24 cellular contexts compared by ENCODE assay signal in the genomic region with DNA sequence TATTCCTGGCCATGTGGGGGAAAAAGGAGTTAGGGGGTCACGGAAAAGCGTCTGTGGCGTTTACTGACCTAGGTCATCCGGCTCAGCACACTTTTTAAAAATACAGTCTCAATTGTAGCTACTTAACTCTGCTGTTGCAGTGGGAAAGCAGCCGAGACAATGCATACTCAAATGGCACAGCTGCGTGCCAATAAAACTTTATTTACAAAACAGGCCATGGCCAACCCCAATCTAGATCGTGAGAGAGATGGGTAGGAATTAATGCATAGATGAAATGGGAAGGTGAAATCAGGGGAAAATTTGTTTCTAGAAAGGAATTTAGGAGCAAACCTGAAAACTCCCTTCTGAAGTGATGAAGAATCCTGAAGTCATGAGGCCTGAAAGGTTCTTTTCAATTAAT. TPM values are rescaled to one million over a fixed set of nuclear protein-coding genes. Genes with fewer than 3 reads are reported as not detected.
DNase-seq lines count a peak whose midpoint lies in the region; ATAC-seq, FAIRE-seq and TF ChIP-seq lines count a peak whose summit lies in the region.
"Had no signal": no experiment of that assay in that cellular context is flagged by ENCODE, and none has a peak within 500 bp of the region (broad histone marks: within the 10 kb centered on the region; RNA-seq: fewer than 3 reads in every experiment).

No MANE protein-coding gene starts in this region.

- no peak for TF ChIP-seq POLR2A in HepG2 (IDR thresholded peaks at IDR 0.05; ENCODE audit: insufficient read depth in 1 of 2, low read depth in 2 of 2, low read length in 2 of 2)
- no peak for TF ChIP-seq POLR2A in right lobe of liver (IDR thresholded peaks at IDR 0.05)

- DNase-seq in HepG2 (ENCODE audit: low spot score) = no peak
- no peak for DNase-seq in right lobe of liver
- DNase-seq in endodermal cell = no peak
- DNase-seq in progenitor cell of endocrine pancreas (ENCODE audit: low spot score, unreplicated experiment) = no peak
- DNase-seq in NCI-H2107 treated with DMSO at 0.1 percent for 48 hours (lab: John Stamatoyannopoulos, UW; ENCODE audit: unreplicated experiment) = no peak
- DNase-seq in SKM-1 (lab: John Stamatoyannopoulos, UW; ENCODE audit: unreplicated experiment) = no peak
- DNase-seq in left ventricle myocardium inferior = no peak
- no peak for DNase-seq in mucosa of gallbladder (ENCODE audit: low spot score)
- DNase-seq: Caco-2; CD4-positive, CD25-positive, alpha-beta regulatory T cell; CD8-positive, alpha-beta T cell; DMS153; DND-41; GOT3; HFFc6 had no signal

- H3K4me1 Mint-ChIP-seq in endodermal cell (peaks cover 2% of the 10 kb centered on the region), progenitor cell of endocrine pancreas (ENCODE audit: low read depth) (peaks cover 13% of the 10 kb centered on the region)

- no TSS peak for BruUV-seq in HepG2 (replicated peaks; lab: Mats Ljungman, UMichigan)

- H3K27ac Mint-ChIP-seq in endodermal cell = no peak overlapping the region
- peak overlapping the region; percentile 9 for H3K27ac Mint-ChIP-seq in progenitor cell of endocrine pancreas
- H3K27ac Mint-ChIP-seq: B cell; CD4-positive, CD25-positive, alpha-beta regulatory T cell; CD8-positive, alpha-beta T cell; HFFc6 had no signal

- H3K27me3 ChIP-seq in HepG2 (ENCODE audit: control insufficient read depth in 1 of 2, insufficient read depth in 2 of 2, low read length in 2 of 2) (no peaks in the 10 kb centered on the region), right lobe of liver (no peaks in the 10 kb centered on the region), endodermal cell (ENCODE audit: control insufficient read depth, insufficient read depth, low read length, poor library complexity, severe bottlenecking) (no peaks in the 10 kb centered on the region), left ventricle myocardium inferior (ENCODE audit: low read depth) (no peaks in the 10 kb centered on the region)
- H3K27me3 ChIP-seq: BLaER1 had no signal

- TF ChIP-seq EP300 in HepG2 (IDR thresholded peaks at IDR 0.05; ENCODE audit: low read depth in 2 of 2, low read length in 2 of 2) (no peak), HepG2 (CRISPR knock-in tag; IDR thresholded peaks at IDR 0.05; ENCODE audit: borderline replicate concordance) (no peak)

- H3K27ac ChIP-seq in HepG2 (ENCODE audit: extremely low read length, insufficient read depth, low read length) (no peak overlapping the region), right lobe of liver (no peak overlapping the region), endodermal cell (ENCODE audit: low read depth, low read length) (peak overlapping the region; percentile 4), left ventricle myocardium inferior (replicated peaks) (no peak overlapping the region)
- H3K27ac ChIP-seq: 22Rv1, BLaER1, C4-2B had no signal

- no peaks in the 10 kb centered on the region for H3K36me3 ChIP-seq in HepG2 (replicated peaks in 1 of 2; ENCODE audit: control insufficient read depth in 1 of 2, insufficient read depth in 2 of 2, low read length in 2 of 2)
- H3K36me3 ChIP-seq in right lobe of liver = no peaks in the 10 kb centered on the region
- H3K36me3 ChIP-seq in endodermal cell (ENCODE audit: control insufficient read depth, insufficient read depth, low read length) = no peaks in the 10 kb centered on the region
- peaks cover 4% of the 10 kb centered on the region for H3K36me3 ChIP-seq in left ventricle myocardium inferior
- H3K36me3 ChIP-seq: HAP-1 had no signal

- no peak for ATAC-seq in HepG2
- no peak for ATAC-seq in right lobe of liver
- ATAC-seq: CD8-positive, alpha-beta T cell had no signal

- H3K4me3 Mint-ChIP-seq in endodermal cell = no peak overlapping the region
- H3K4me3 Mint-ChIP-seq in progenitor cell of endocrine pancreas (ENCODE audit: low read depth) = no peak overlapping the region
- H3K4me3 Mint-ChIP-seq: B cell; CD4-positive, CD25-positive, alpha-beta regulatory T cell; CD8-positive, alpha-beta T cell; HFFc6 had no signal

- no peaks in the 10 kb centered on the region for H4K20me1 ChIP-seq in HepG2 (ENCODE audit: insufficient read depth, low read length)
- H4K20me1 ChIP-seq: BLaER1 had no signal

- H3K79me2 ChIP-seq in HepG2 (ENCODE audit: insufficient read depth, low read length) = no peaks in the 10 kb centered on the region

- no peak overlapping the region for H3K4me2 ChIP-seq in HepG2 (ENCODE audit: low read depth, low read length)
- H3K4me2 ChIP-seq: BLaER1 had no signal

- no peaks in the 10 kb centered on the region for H3K4me1 ChIP-seq in HepG2 (ENCODE audit: insufficient read depth, low read length)
- H3K4me1 ChIP-seq in right lobe of liver = peaks cover 0 to 8% (median 0%) of the 10 kb centered on the region in 4 donors
- H3K4me1 ChIP-seq in endodermal cell (ENCODE audit: control insufficient read depth, insufficient read depth, low read length) = no peaks in the 10 kb centered on the region
- H3K4me1 ChIP-seq in left ventricle myocardium inferior = peaks cover 26% of the 10 kb centered on the region
- H3K4me1 ChIP-seq: HAP-1 had no signal

- TF ChIP-seq RAD21 in HepG2 (CRISPR knock-in tag; IDR thresholded peaks at IDR 0.05) = no peak

- no peak for FAIRE-seq in HepG2 (lab: Jason Lieb, UNC)
- FAIRE-seq: A204.1, G401.6, GM19239, H54 had no signal

- POLR2A ChIA-PET in HepG2 (lab: Yijun Ruan, JAX) = no interaction called here

- no peaks in the 10 kb centered on the region for H3K36me3 Mint-ChIP-seq in endodermal cell (ENCODE audit: low read depth)
- peaks cover 12% of the 10 kb centered on the region for H3K36me3 Mint-ChIP-seq in progenitor cell of endocrine pancreas (ENCODE audit: insufficient read depth)
- H3K36me3 Mint-ChIP-seq: CD4-positive, CD25-positive, alpha-beta regulatory T cell; CD8-positive, alpha-beta T cell had no signal

- no peak overlapping the region for H2AFZ ChIP-seq in HepG2 (ENCODE audit: low read length)

- peaks cover 11% of the 10 kb centered on the region for H3K9me3 ChIP-seq in HepG2 (ENCODE audit: low read length)
- no peaks in the 10 kb centered on the region for H3K9me3 ChIP-seq in right lobe of liver
- no peaks in the 10 kb centered on the region for H3K9me3 ChIP-seq in endodermal cell (ENCODE audit: control insufficient read depth, low read length)
- peaks cover 9% of the 10 kb centered on the region for H3K9me3 ChIP-seq in left ventricle myocardium inferior (replicated peaks)
- H3K9me3 ChIP-seq: HAP-1 had no signal

- H3K27me3 Mint-ChIP-seq in endodermal cell (ENCODE audit: insufficient read depth) (no peaks in the 10 kb centered on the region), progenitor cell of endocrine pancreas (no peaks in the 10 kb centered on the region)

- CTCF ChIA-PET in HepG2 (lab: Yijun Ruan, JAX; ENCODE audit: low intra/inter-chr PET ratio, low total read pairs) = no interaction called here

- H3K9ac ChIP-seq in HepG2 (ENCODE audit: insufficient read depth, low read depth, low read length) (no peak overlapping the region), endodermal cell (ENCODE audit: extremely low read depth, low read length, poor library complexity, severe bottlenecking) (no peak overlapping the region)
- H3K9ac ChIP-seq: BLaER1 had no signal

- in situ Hi-C loops in HepG2 (cut with HindIII; ENCODE audit: extremely low pct_ligation_motif_present, low pct_unique_long_range_greater_than_20kb) = loop anchor here (25.0 kb wide), 1 partner anchor 246 kb away; no protein-coding TSS in a partner anchor

- H3K4me3 ChIP-seq in HepG2 (replicated peaks in 1 of 3; ENCODE audit: insufficient read depth in 1 of 3, low read depth in 2 of 3, low read length in 3 of 3) (no peak overlapping the region), right lobe of liver (no peak overlapping the region), endodermal cell (ENCODE audit: low read length) (no peak overlapping the region), left ventricle myocardium inferior (no peak overlapping the region)
- H3K4me3 ChIP-seq: BLaER1, HAP-1 had no signal

- H3K9me3 Mint-ChIP-seq in endodermal cell = peaks cover 2% of the 10 kb centered on the region
- H3K9me3 Mint-ChIP-seq in progenitor cell of endocrine pancreas (ENCODE audit: low read depth) = peaks cover 5% of the 10 kb centered on the region

- 6% methylated on average over 7 of the region's 7 CpGs for WGBS in HepG2 (ENCODE audit: low lambda C conversion rate)
- WGBS in right lobe of liver (ENCODE audit: insufficient coverage, low coverage, low lambda C conversion rate, missing lambda C conversion rate) = 75% methylated on average over 7 of the region's 7 CpGs
- 90 to 98% methylated on average over 5 to 7 of the region's 7 CpGs for WGBS in endodermal cell (ENCODE audit: insufficient coverage in 1 of 2, insufficient read length in 1 of 2), 2 experiments

- TF ChIP-seq CTCF in HepG2 (CRISPR knock-in tag; IDR thresholded peaks at IDR 0.05) = no peak
- no peak for TF ChIP-seq CTCF in right lobe of liver (IDR thresholded peaks at IDR 0.05)
- no peak for TF ChIP-seq CTCF in endodermal cell (conservative IDR thresholded peaks at IDR 0.05)
- TF ChIP-seq CTCF in progenitor cell of endocrine pancreas (IDR thresholded peaks at IDR 0.05; ENCODE audit: unreplicated experiment) = no peak
- no peak for TF ChIP-seq CTCF in left ventricle myocardium inferior (IDR thresholded peaks at IDR 0.05; ENCODE audit: borderline replicate concordance)

- intact Hi-C loops in HepG2 (cut with micrococcal nuclease; ENCODE audit: unreplicated experiment) = no loop called here
- intact Hi-C loops in right lobe of liver (cut with DNase I) = loop anchor here in 1 of 2 donors (10.0 kb wide), 1 partner anchor 93 kb away; no protein-coding TSS in a partner anchor
- intact Hi-C loops in left ventricle myocardium inferior (cut with micrococcal nuclease) = no loop called here

RNA-seq across cellular contexts. Expression of gene FRMD4B, which starts 22.0 kb away (rescaled TPM):
- total RNA-seq in HepG2 (2016; rRNA removed; fragmentation: Illumina TruSeq; extraction: Trizol) (3.3 and 4.4 TPM in 2 replicates), right lobe of liver (10 to 100 TPM in 5 of 6 experiments, 1 to 10 TPM in 1; 9.2 to 21.0 (median 12.3) TPM), endodermal cell (1 to 10 TPM; 2.1 to 2.2 TPM), progenitor cell of endocrine pancreas (39.1 and 41.6 TPM in 2 replicates), left ventricle myocardium inferior (16.1 TPM), mucosa of gallbladder (34.1 TPM)
- total RNA-seq in HepG2 (2016; cell fraction: cytosol; rRNA removed; fragmentation: Illumina TruSeq; extraction: Trizol; ENCODE audit: low read depth) = 0.09 and 0.40 TPM in 2 replicates
- 2.1 and 3.5 TPM in 2 replicates for total RNA-seq in HepG2 (2016; cell fraction: insoluble cytoplasmic fraction; rRNA removed; fragmentation: Illumina TruSeq; extraction: Trizol)
- 0.93 and 1.0 TPM in 2 replicates for total RNA-seq in HepG2 (2016; cell fraction: membrane; rRNA removed; fragmentation: Illumina TruSeq; extraction: Trizol)
- total RNA-seq in HepG2 (2016; cell fraction: nucleus; rRNA removed; fragmentation: Illumina TruSeq; extraction: Trizol) = 3.7 and 5.7 TPM in 2 replicates
- 2.4 and 3.0 TPM in 2 replicates for polyA plus RNA-seq in HepG2 (2011; rRNA removed)
- polyA plus RNA-seq in HepG2 (2011; cell fraction: cytosol; rRNA removed) = 2.7 and 2.9 TPM in 2 replicates
- 3.7 and 4.1 TPM in 2 replicates for polyA plus RNA-seq in HepG2 (2011; cell fraction: nucleus; rRNA removed)
- polyA plus RNA-seq in HepG2 (2012) = 1.4 and 1.6 TPM in 2 replicates
- 0.03 and 0.06 TPM in 2 replicates for polyA plus RNA-seq in HepG2 (2016; cell fraction: cytosol; fragmentation: Illumina TruSeq; extraction: Trizol; ENCODE audit: low read depth)
- 1.5 and 2.2 TPM in 2 replicates for polyA plus RNA-seq in HepG2 (2016; cell fraction: insoluble cytoplasmic fraction; fragmentation: Illumina TruSeq; extraction: Trizol; ENCODE audit: low read depth)
- polyA plus RNA-seq in HepG2 (2016; cell fraction: membrane; fragmentation: Illumina TruSeq; extraction: Trizol; ENCODE audit: low read depth) = 0.22 and 0.40 TPM in 2 replicates
- 1.4 and 2.1 TPM in 2 replicates for polyA plus RNA-seq in HepG2 (2016; cell fraction: nucleus; fragmentation: Illumina TruSeq; extraction: Trizol; ENCODE audit: insufficient read depth, low read depth)
- 4.1 and 6.9 TPM in 2 replicates for polyA minus RNA-seq in HepG2 (2011; rRNA and poly(A)+ RNA removed; ENCODE audit: low replicate concordance)
- polyA minus RNA-seq in HepG2 (2011; cell fraction: cytosol; rRNA and poly(A)+ RNA removed) = 1.5 and 1.6 TPM in 2 replicates
- polyA minus RNA-seq in HepG2 (2011; cell fraction: nucleus; rRNA and poly(A)+ RNA removed) = 21.3 and 23.2 TPM in 2 replicates
- 22.2 TPM for polyA plus RNA-seq in endodermal cell (2013, experiment 1 of 2)
- 25.4 TPM for polyA plus RNA-seq in endodermal cell (2013, experiment 2 of 2)
